Comparison of ENCODE assay signal across 26 cellular contexts in genomic region chrX:103539695-103540094, GRCh38. TPM values are rescaled to one million over a fixed set of nuclear protein-coding genes. Genes with fewer than 3 reads are reported as not detected.
DNase-seq lines count a peak whose midpoint lies in the region; ATAC-seq, FAIRE-seq and TF ChIP-seq lines count a peak whose summit lies in the region.
"Had no signal": no experiment of that assay in that cellular context is flagged by ENCODE, and none has a peak within 500 bp of the region (broad histone marks: within the 10 kb centered on the region; RNA-seq: fewer than 3 reads in every experiment).

No MANE protein-coding gene starts in this region.

- 63% methylated on average over 2 of the region's 2 CpGs for WGBS in right cardiac atrium
- WGBS in heart left ventricle, 4 donors, result 58 to 85% (median 77%) methylated on average over 2 of the region's 2 CpGs
- 65% methylated on average over 2 of the region's 2 CpGs for WGBS in hepatocyte (ENCODE audit: low lambda C conversion rate, missing lambda C conversion rate)
- WGBS in stomach, 5 donors, result 52 to 78% (median 61%) methylated on average over 2 of the region's 2 CpGs

- DNase-seq in right cardiac atrium, result no peak
- no peak for DNase-seq in heart left ventricle
- DNase-seq in hepatocyte (ENCODE audit: low spot score), result no peak
- no peak for DNase-seq in stomach
- no peak for DNase-seq in GM03348 (ENCODE audit: low spot score)
- DNase-seq in DMS79 (lab: John Stamatoyannopoulos, UW), result no peak
- DNase-seq in urothelium cell line (ENCODE audit: low spot score), result no peak
- DNase-seq: 8988T; activated CD4-positive, alpha-beta T cell treated with anti-CD3 and anti-CD28 coated beads for 4 hours; activated gamma-delta T cell; activated naive CD8-positive, alpha-beta T cell treated with anti-CD3 and anti-CD28 coated beads, Interleukin-2, amount 50 U/mL, for 24 hours; activated T-cell treated with anti-CD3 and anti-CD28 coated beads, Interleukin-2, amount 50 U/mL, for 24 hours; AML-193; body of pancreas; CD4-positive, alpha-beta memory T cell; cerebellar nuclear complex; GOT3; head of caudate nucleus; Karpas-422; SK-N-SH; stimulated activated CD4-positive, alpha-beta T cell treated with anti-CD3 and anti-CD28 coated beads, Interleukin-1b, Interleukin-23, amount 100 ng/mL, for 48 hours; stimulated activated CD8-positive, alpha-beta memory T cell treated with anti-CD3 and anti-CD28 coated beads, Interleukin-4, amount 100 ng/mL, for 48 hours; T-helper 17 cell had no signal

- no peak overlapping the region for H3K27ac ChIP-seq in right cardiac atrium (ENCODE audit: low read length)
- peak overlapping the region in 1 of 12 donors; percentile 4 for H3K27ac ChIP-seq in heart left ventricle
- H3K27ac ChIP-seq in hepatocyte, result peak overlapping the region; percentile 92
- peak overlapping the region in 4 of 5 donors; percentile 42 to 55 (median 50) for H3K27ac ChIP-seq in stomach
- H3K27ac ChIP-seq: body of pancreas, skin epidermis had no signal

- TF ChIP-seq EP300 in stomach (IDR thresholded peaks at IDR 0.05), result no peak

- H3K79me2 ChIP-seq in hepatocyte, result no peaks in the 10 kb centered on the region

- H2AFZ ChIP-seq in hepatocyte, result no peak overlapping the region

- intact Hi-C loops in right cardiac atrium (cut with DNase I), result loop anchor here in 3 of 4 donors (10.0 kb wide), 3 partner anchors 145 to 285 kb away; partner anchors contain the start of gene MORF4L2 (in 1 of the 3)
- intact Hi-C loops in heart left ventricle (cut with DNase I), result loop anchor here in 6 of 10 donors (10.0 kb wide), 5 partner anchors 85 to 595 kb away; partner anchors contain the start of genes MORF4L2 (in 1 of the 6) and TCEAL1 (in 1 of the 6)
- intact Hi-C loops in stomach (cut with DNase I; ENCODE audit: low total_unique reads), result loop anchor here (10.0 kb wide), 1 partner anchor 275 kb away; no protein-coding TSS in a partner anchor

- H3K36me3 ChIP-seq in heart left ventricle (no peaks in the 10 kb centered on the region), hepatocyte (replicated peaks; ENCODE audit: insufficient read depth, low read depth) (no peaks in the 10 kb centered on the region), stomach (no peaks in the 10 kb centered on the region)

- no peaks in the 10 kb centered on the region for H3K9me2 ChIP-seq in hepatocyte (replicated peaks; ENCODE audit: insufficient read depth)
- H3K9me2 ChIP-seq: SK-N-SH had no signal

- TF ChIP-seq POLR2A in heart left ventricle (IDR thresholded peaks at IDR 0.05) (no peak), stomach (IDR thresholded peaks at IDR 0.05) (no peak)

- no peak overlapping the region for H3K4me3 ChIP-seq in right cardiac atrium (ENCODE audit: low read length)
- H3K4me3 ChIP-seq in heart left ventricle, result no peak overlapping the region
- H3K4me3 ChIP-seq in hepatocyte, result no peak overlapping the region
- no peak overlapping the region for H3K4me3 ChIP-seq in stomach
- H3K4me3 ChIP-seq: body of pancreas, skin epidermis had no signal

- H3K4me2 ChIP-seq in hepatocyte, result peak overlapping the region; percentile 14
- H3K4me2 ChIP-seq: SK-N-SH had no signal

- FAIRE-seq in urothelium cell line (lab: Jason Lieb, UNC), result no peak
- FAIRE-seq: endothelial cell of umbilical vein had no signal

- no peaks in the 10 kb centered on the region for H4K20me1 ChIP-seq in hepatocyte (ENCODE audit: insufficient read depth, poor library complexity, severe bottlenecking)

- peaks cover 2% of the 10 kb centered on the region for H3K4me1 ChIP-seq in right cardiac atrium (ENCODE audit: control insufficient read depth, insufficient read depth, low read length)
- H3K4me1 ChIP-seq in heart left ventricle, result no peaks in the 10 kb centered on the region
- H3K4me1 ChIP-seq in hepatocyte (ENCODE audit: insufficient read depth), result peaks cover 35% of the 10 kb centered on the region
- H3K4me1 ChIP-seq in stomach, result no peaks in the 10 kb centered on the region
- H3K4me1 ChIP-seq: body of pancreas had no signal

- no peaks in the 10 kb centered on the region for H3K27me3 ChIP-seq in right cardiac atrium (ENCODE audit: control insufficient read depth, insufficient read depth)
- peaks cover 0 to 12% (median 0%) of the 10 kb centered on the region in 9 donors for H3K27me3 ChIP-seq in heart left ventricle
- H3K27me3 ChIP-seq in hepatocyte, result no peaks in the 10 kb centered on the region
- H3K27me3 ChIP-seq in stomach, result no peaks in the 10 kb centered on the region
- H3K27me3 ChIP-seq: body of pancreas had no signal

- TF ChIP-seq CTCF in heart left ventricle (IDR thresholded peaks at IDR 0.05), result no peak
- TF ChIP-seq CTCF in hepatocyte (IDR thresholded peaks at IDR 0.05; ENCODE audit: poor library complexity), result no peak
- no peak for TF ChIP-seq CTCF in stomach (IDR thresholded peaks at IDR 0.05)

- H3K9me3 ChIP-seq in right cardiac atrium (ENCODE audit: control insufficient read depth, low read length) (no peaks in the 10 kb centered on the region), heart left ventricle (no peaks in the 10 kb centered on the region), hepatocyte (ENCODE audit: low read depth) (no peaks in the 10 kb centered on the region), stomach (no peaks in the 10 kb centered on the region)
- H3K9me3 ChIP-seq: body of pancreas, SK-N-SH had no signal

- ATAC-seq in right cardiac atrium (peak; percentile 58 to 75), heart left ventricle (no peak), HG02642 (IDR thresholded peaks at IDR 0.05; ENCODE audit: poor library complexity, unreplicated experiment) (no peak)
- ATAC-seq: activated naive CD8-positive, alpha-beta T cell treated with anti-CD3 and anti-CD28 coated beads, Interleukin-2, amount 50 U/mL, for 24 hours; body of pancreas; T-helper 17 cell had no signal

RNA-seq across cellular contexts. Expression of gene RAB40A, which starts 20.4 kb away (rescaled TPM):
- total RNA-seq in right cardiac atrium (under 1 TPM; 0.31 to 0.49 (median 0.40) TPM), heart left ventricle (under 1 TPM in 4 of 9 donors, not detected in 5; 0.12 to 0.43 (median 0.17) TPM), hepatocyte (3.0 and 3.5 TPM in 2 replicates), stomach (under 1 TPM in 2 of 5 donors, not detected in 3; 0.58 to 0.73 TPM)
- polyA plus RNA-seq in right cardiac atrium (0.23 TPM), heart left ventricle (under 1 TPM in 1 of 2 donors, not detected in 1; 0.11 TPM), hepatocyte (2.7 and 3.0 TPM in 2 replicates), stomach (under 1 TPM; 0.19 to 0.98 (median 0.61) TPM)
- polyA plus RNA-seq: CD4-positive, alpha-beta memory T cell had no signal

RNA-seq across cellular contexts. Expression of gene TCEAL4, which starts 45.6 kb away (rescaled TPM):
- total RNA-seq in right cardiac atrium (100 to 1,000 TPM in 2 of 4 donors, 10 to 100 TPM in 2; 85.3 to 128 (median 96.2) TPM), heart left ventricle (10 to 100 TPM; 50.9 to 75.3 (median 64.8) TPM), hepatocyte (84.2 and 94.4 TPM in 2 replicates), stomach (100 to 1,000 TPM in 2 of 5 donors, 10 to 100 TPM in 2, 1 to 10 TPM in 1; 5.8 to 247 (median 59.8) TPM)
- polyA plus RNA-seq in right cardiac atrium (276 TPM), heart left ventricle (100 to 1,000 TPM; 105 to 176 TPM), hepatocyte (171 and 213 TPM in 2 replicates), stomach (100 to 1,000 TPM; 174 to 247 (median 186) TPM)

Comparison
In these comparisons a context has a peak if more than half of its experiments do, and no peak if none do; other contexts are left out.
1. ATAC-seq: peak in right cardiac atrium (2 of 2); none in heart left ventricle (0 of 4) and HG02642 (single experiment).